ENCODE assay signal across 5 cellular contexts in genomic region chr2:215767625-215768024, GRCh38.
"Had no signal": no experiment of that assay in that cellular context is flagged by ENCODE, and none has a peak within 500 bp of the region (broad histone marks: within the 10 kb centered on the region; RNA-seq: fewer than 3 reads in every experiment).

No MANE protein-coding gene starts in this region.

- FAIRE-seq: HTR-8/SVneo had no signal

- H3K9ac ChIP-seq: KMS-11 had no signal

- H3K4me2 ChIP-seq: KMS-11 had no signal

- H3K27ac ChIP-seq: HL-60, KMS-11 had no signal

- DNase-seq: KBM-7, KG1 had no signal
